ENCODE assay signal across 1 cellular context in the genomic region with DNA sequence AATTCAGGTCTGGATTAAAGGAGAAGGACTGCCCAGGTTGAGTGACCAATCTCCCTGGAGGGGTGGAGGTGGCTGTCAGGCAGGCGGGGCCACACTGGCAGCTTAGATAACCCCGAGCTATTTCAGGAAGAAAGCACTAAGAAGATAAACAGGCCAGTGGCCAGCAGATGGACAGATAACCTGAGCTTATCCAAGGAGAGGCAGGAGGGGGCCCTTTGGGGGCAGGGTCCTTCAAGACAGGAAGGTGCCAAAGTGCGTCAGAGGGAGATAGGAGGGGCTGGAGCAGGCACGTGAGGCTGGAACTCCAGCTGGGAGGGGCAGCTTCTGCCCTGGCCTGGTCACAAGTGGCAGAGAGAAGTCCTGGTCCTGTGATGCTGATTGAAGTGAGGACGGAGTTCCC.
TF ChIP-seq lines count a peak whose summit lies in the region.

No MANE protein-coding gene starts in this region.

TF ChIP-seq in K562, 482 proteins besides CTCF, POLR2A, EP300 and RAD21 (continued from another document):
- TF ChIP-seq ZFP91 (CRISPR knock-in tag; IDR thresholded peaks at IDR 0.05) = no peak
- TF ChIP-seq TAL1 (IDR thresholded peaks at IDR 0.05) = peak; percentile 87
- TF ChIP-seq ZKSCAN3 (CRISPR knock-in tag; IDR thresholded peaks at IDR 0.05) = no peak
- TF ChIP-seq CBFA2T3 (IDR thresholded peaks at IDR 0.05) = peak; percentile 92
- TF ChIP-seq CBFA2T2 (conservative IDR thresholded peaks at IDR 0.05) = peak; percentile 86
- peak; percentile 38; the same call in 1 of the 2 replicates for TF ChIP-seq ZNF263 (CRISPR knock-in tag; IDR thresholded peaks at IDR 0.05; ENCODE audit: borderline replicate concordance)
- TF ChIP-seq CREB1 (IDR thresholded peaks at IDR 0.05) = peak; percentile 56; the same call in 1 of the 2 replicates
- TF ChIP-seq CREB1 (CRISPR knock-in tag; IDR thresholded peaks at IDR 0.05) = peak; percentile 48; the same call in 1 of the 2 replicates
- peak; percentile 73 for TF ChIP-seq CXXC5 (CRISPR knock-in tag; IDR thresholded peaks at IDR 0.05)
- peak; percentile 49; the same call in 1 of the 2 replicates for TF ChIP-seq RAD51 (IDR thresholded peaks at IDR 0.05; ENCODE audit: borderline replicate concordance, low read depth)
- peak; percentile 38; the same call in 1 of the 2 replicates for TF ChIP-seq HDAC2 (IDR thresholded peaks at IDR 0.05)
- TF ChIP-seq POLR2AphosphoS5 (IDR thresholded peaks at IDR 0.05; ENCODE audit: control insufficient read depth, insufficient read depth, low read depth, low read length) = peak; percentile 69; the same call in 1 of the 2 replicates
- 0 out of 2 replicates have a peak, but pooled peaks have one; percentile 56 for TF ChIP-seq NCOA1 (IDR thresholded peaks at IDR 0.05; ENCODE audit: low read depth)
- TF ChIP-seq NRF1 (conservative IDR thresholded peaks at IDR 0.05 in 1 of 2, IDR thresholded peaks at IDR 0.05 in 1 of 2) = peak; percentile 37 to 53
- TF ChIP-seq, protein P1, sequence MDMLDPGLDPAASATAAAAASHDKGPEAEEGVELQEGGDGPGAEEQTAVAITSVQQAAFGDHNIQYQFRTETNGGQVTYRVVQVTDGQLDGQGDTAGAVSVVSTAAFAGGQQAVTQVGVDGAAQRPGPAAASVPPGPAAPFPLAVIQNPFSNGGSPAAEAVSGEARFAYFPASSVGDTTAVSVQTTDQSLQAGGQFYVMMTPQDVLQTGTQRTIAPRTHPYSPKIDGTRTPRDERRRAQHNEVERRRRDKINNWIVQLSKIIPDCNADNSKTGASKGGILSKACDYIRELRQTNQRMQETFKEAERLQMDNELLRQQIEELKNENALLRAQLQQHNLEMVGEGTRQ (CRISPR knock-in tag; IDR thresholded peaks at IDR 0.05) = peak; percentile 86
- no peak for TF ChIP-seq SP1 (CRISPR knock-in tag; IDR thresholded peaks at IDR 0.05)
- TF ChIP-seq TFAP4 (CRISPR knock-in tag; IDR thresholded peaks at IDR 0.05; ENCODE audit: borderline replicate concordance) = peak; percentile 87
- 0 out of 2 replicates have a peak, but pooled peaks have one; percentile 15 for TF ChIP-seq FOXJ2 (tag; IDR thresholded peaks at IDR 0.05)
- peak; percentile 63 for TF ChIP-seq L3MBTL2 (IDR thresholded peaks at IDR 0.05)
- TF ChIP-seq ZNF175 (CRISPR knock-in tag; IDR thresholded peaks at IDR 0.05; ENCODE audit: low read depth) = no peak
- peak; percentile 69 for TF ChIP-seq FOXM1 (IDR thresholded peaks at IDR 0.05; ENCODE audit: low read depth)
- TF ChIP-seq FOXM1 (CRISPR knock-in tag; IDR thresholded peaks at IDR 0.05; ENCODE audit: low read depth) = no peak
- TF ChIP-seq MAFK (IDR thresholded peaks at IDR 0.05; ENCODE audit: low read length) = no peak
- peak; percentile 89 for TF ChIP-seq GATA2 (CRISPR knock-in tag; IDR thresholded peaks at IDR 0.05)
- peak; percentile 98 for TF ChIP-seq MEF2D (tag; conservative IDR thresholded peaks at IDR 0.05; ENCODE audit: low read depth)
- no peak for TF ChIP-seq THRB (CRISPR knock-in tag; conservative IDR thresholded peaks at IDR 0.05)
